ENCODE assay signal across 1 cellular context in the genomic region with DNA sequence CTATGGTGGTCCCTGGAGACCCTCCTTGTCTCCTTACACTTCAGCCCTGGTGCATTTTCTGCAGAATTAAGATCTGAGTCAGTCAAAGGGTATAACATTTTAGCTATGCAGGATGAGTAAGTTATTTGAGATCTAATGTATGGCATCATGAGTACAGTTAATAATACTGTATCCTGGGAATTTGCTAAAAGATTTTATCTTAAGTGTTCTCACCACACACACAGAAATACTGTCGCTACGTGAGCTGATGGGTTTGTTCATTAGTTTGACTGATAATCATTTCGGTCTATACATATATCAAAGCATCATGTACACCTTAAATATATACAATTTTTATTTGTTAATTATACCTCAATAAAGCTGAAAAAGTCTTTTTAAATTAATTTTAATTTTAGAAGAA.
TF ChIP-seq lines count a peak whose summit lies in the region.

No MANE protein-coding gene starts in this region.

TF ChIP-seq in SK-N-SH treated with all-trans-retinoic acid at 6 μM for 48 hours, 23 proteins besides CTCF, POLR2A, EP300 and RAD21 (continued from another document):
- TF ChIP-seq TSHZ2 (CRISPR knock-in tag; IDR thresholded peaks at IDR 0.05) (no peak), ZNF70 (CRISPR knock-in tag; IDR thresholded peaks at IDR 0.05) (no peak), ISL1 (CRISPR knock-in tag; IDR thresholded peaks at IDR 0.05) (no peak), RARB (CRISPR knock-in tag; IDR thresholded peaks at IDR 0.05) (no peak), TCF4 (CRISPR knock-in tag; IDR thresholded peaks at IDR 0.05; ENCODE audit: borderline replicate concordance) (no peak), CSRNP3 (CRISPR knock-in tag; IDR thresholded peaks at IDR 0.05) (no peak), ZNF8 (CRISPR knock-in tag; IDR thresholded peaks at IDR 0.05) (no peak), CSDC2 (CRISPR knock-in tag; IDR thresholded peaks at IDR 0.05) (no peak), PATZ1 (CRISPR knock-in tag; IDR thresholded peaks at IDR 0.05; ENCODE audit: borderline replicate concordance) (no peak), TOX (CRISPR knock-in tag; IDR thresholded peaks at IDR 0.05; ENCODE audit: borderline replicate concordance) (no peak), ARNTL (CRISPR knock-in tag; IDR thresholded peaks at IDR 0.05; ENCODE audit: borderline replicate concordance, low read depth) (no peak), ZC3H10 (CRISPR knock-in tag; IDR thresholded peaks at IDR 0.05) (no peak), ZFP30 (CRISPR knock-in tag; IDR thresholded peaks at IDR 0.05) (no peak), ZNF565 (CRISPR knock-in tag; conservative IDR thresholded peaks at IDR 0.05; ENCODE audit: low read depth) (no peak), GLIS3 (CRISPR knock-in tag; IDR thresholded peaks at IDR 0.05) (no peak)
- TF ChIP-seq, protein P1, sequence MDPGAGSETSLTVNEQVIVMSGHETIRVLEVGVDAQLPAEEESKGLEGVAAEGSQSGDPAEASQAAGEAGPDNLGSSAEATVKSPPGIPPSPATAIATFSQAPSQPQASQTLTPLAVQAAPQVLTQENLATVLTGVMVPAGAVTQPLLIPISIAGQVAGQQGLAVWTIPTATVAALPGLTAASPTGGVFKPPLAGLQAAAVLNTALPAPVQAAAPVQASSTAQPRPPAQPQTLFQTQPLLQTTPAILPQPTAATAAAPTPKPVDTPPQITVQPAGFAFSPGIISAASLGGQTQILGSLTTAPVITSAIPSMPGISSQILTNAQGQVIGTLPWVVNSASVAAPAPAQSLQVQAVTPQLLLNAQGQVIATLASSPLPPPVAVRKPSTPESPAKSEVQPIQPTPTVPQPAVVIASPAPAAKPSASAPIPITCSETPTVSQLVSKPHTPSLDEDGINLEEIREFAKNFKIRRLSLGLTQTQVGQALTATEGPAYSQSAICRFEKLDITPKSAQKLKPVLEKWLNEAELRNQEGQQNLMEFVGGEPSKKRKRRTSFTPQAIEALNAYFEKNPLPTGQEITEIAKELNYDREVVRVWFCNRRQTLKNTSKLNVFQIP (CRISPR knock-in tag; IDR thresholded peaks at IDR 0.05; ENCODE audit: borderline replicate concordance, low read depth), result no peak
TF ChIP-seq in SK-N-SH treated with all-trans-retinoic acid at 6 μM for 48 hours: peak in this region for 0.
